ENCODE assay signal across 29 cellular contexts in the genomic region with DNA sequence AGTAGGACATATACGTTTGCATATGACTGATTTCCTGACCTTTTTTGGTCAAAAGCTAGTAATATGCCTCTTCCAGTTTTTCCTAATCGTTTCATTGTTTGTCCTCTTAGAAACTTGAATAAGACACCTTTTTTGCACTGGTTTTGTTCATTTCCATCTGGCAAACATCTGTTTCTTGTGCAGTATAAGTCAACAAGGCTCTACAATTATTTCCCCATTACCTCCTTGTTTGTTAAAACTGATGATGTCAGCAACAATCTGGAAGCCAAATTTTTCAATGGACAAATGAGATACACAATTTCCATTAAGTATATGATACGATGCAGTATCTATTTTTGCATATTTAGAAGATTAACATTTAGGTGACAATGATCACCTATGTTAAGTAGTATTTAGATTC.
DNase-seq lines count a peak whose midpoint lies in the region; TF ChIP-seq lines count a peak whose summit lies in the region.
"Had no signal": no experiment of that assay in that cellular context is flagged by ENCODE, and none has a peak within 500 bp of the region (broad histone marks: within the 10 kb centered on the region; RNA-seq: fewer than 3 reads in every experiment).

No MANE protein-coding gene starts in this region.

- H3K4me3 ChIP-seq in HFF-Myc (replicated peaks; ENCODE audit: low read depth, low read length) (no peak overlapping the region), choroid plexus epithelial cell (ENCODE audit: low read depth, low read length) (no peak overlapping the region), foreskin fibroblast (ENCODE audit: low read depth in 1 of 2, low read length in 2 of 2) (no peak overlapping the region)
- H3K4me3 ChIP-seq: BLaER1 treated with 17β-estradiol and CSF1 and Interleukin-3, amounts not matched to agents 10 nM and 100 nM; body of pancreas; esophagus squamous epithelium; GM23248; thoracic aorta had no signal

- CTCF ChIA-PET in GM10248 (lab: Yijun Ruan, JAX), result no interaction called here

- peak; percentile 53 for DNase-seq in AG09319 (ENCODE audit: extremely low read depth, low read depth)
- DNase-seq in HFF-Myc (ENCODE audit: extremely low read depth, low read depth), result peak; percentile 82
- DNase-seq in choroid plexus epithelial cell (ENCODE audit: low read depth), result peak; percentile 42
- peak; percentile 44 to 82 for DNase-seq in foreskin fibroblast
- DNase-seq in GM10248 (ENCODE audit: extremely low spot score), result no peak
- no peak for DNase-seq in dermis blood vessel endothelial cell
- DNase-seq in activated gamma-delta T cell treated with Interleukin-2 at 50 U/mL for 16 hours, result no peak
- DNase-seq: ACHN; activated CD4-positive, alpha-beta memory T cell treated with anti-CD3 and anti-CD28 coated beads, Interleukin-2, amount 10 ng/mL, durations not matched to agents 7 days and 5 days; activated CD8-positive, alpha-beta memory T cell treated with anti-CD3 and anti-CD28 coated beads, Interleukin-2, amount 50 U/mL, for 48 hours; activated naive CD4-positive, alpha-beta T cell treated with anti-CD3 and anti-CD28 coated beads, Interleukin-2, amount 10 ng/mL, durations not matched to agents 7 days and 5 days; body of pancreas; COR-L47; DMS79; esophagus squamous epithelium; GF-D8; GM23248; KBM-7; left colon; NCI-H1105; NCI-H187 treated with DMSO at 0.1 percent for 48 hours; NCI-H524; retina; SHP77 treated with DMSO at 0.1 percent for 48 hours; stimulated activated CD4-positive, alpha-beta T cell treated with anti-CD3 and anti-CD28 coated beads, Interleukin-1b, Interleukin-23, amount 100 ng/mL, for 48 hours; stimulated activated CD8-positive, alpha-beta memory T cell treated with anti-CD3 and anti-CD28 coated beads, Interleukin-4, amount 100 ng/mL, for 48 hours; stimulated activated naive CD8-positive, alpha-beta T cell treated with anti-CD3 and anti-CD28 coated beads, Interleukin-15, amount 100 ng/mL, for 72 hours had no signal

- POLR2A ChIA-PET in GM10248 (lab: Yijun Ruan, JAX), result no interaction called here

- no peak for TF ChIP-seq CTCF in AG09319 (IDR thresholded peaks at IDR 0.05; ENCODE audit: low read depth, low read length)
- no peak for TF ChIP-seq CTCF in HFF-Myc (IDR thresholded peaks at IDR 0.05; ENCODE audit: low read depth, low read length, missing control alignments)
- TF ChIP-seq CTCF in choroid plexus epithelial cell (conservative IDR thresholded peaks at IDR 0.05; ENCODE audit: low read depth, low read length), result no peak
- TF ChIP-seq CTCF in foreskin fibroblast (IDR thresholded peaks at IDR 0.05; ENCODE audit: low read depth, low read length), result no peak
- TF ChIP-seq CTCF in GM10248 (IDR thresholded peaks at IDR 0.05; ENCODE audit: control extremely low read depth, extremely low read depth, low read depth, missing control alignments), result no peak

Comparison
In these comparisons a context has a peak if more than half of its experiments do, and no peak if none do; other contexts are left out.
1. DNase-seq: peak in AG09319 (single experiment), HFF-Myc (single experiment), choroid plexus epithelial cell (single experiment) and foreskin fibroblast (2 of 2); none in GM10248 (single experiment), dermis blood vessel endothelial cell (single experiment) and activated gamma-delta T cell treated with Interleukin-2 at 50 U/mL for 16 hours (single experiment).